Comparison of ENCODE assay signal across 10 cellular contexts in genomic region chr2:36964496-36965058, GRCh38. TPM values are rescaled to one million over a fixed set of nuclear protein-coding genes. Genes with fewer than 3 reads are reported as not detected.
DNase-seq lines count a peak whose midpoint lies in the region; ATAC-seq and TF ChIP-seq lines count a peak whose summit lies in the region.
"Had no signal": no experiment of that assay in that cellular context is flagged by ENCODE, and none has a peak within 500 bp of the region (broad histone marks: within the 10 kb centered on the region; RNA-seq: fewer than 3 reads in every experiment).

No MANE protein-coding gene starts in this region.

- peaks cover 39% of the 10 kb centered on the region for H4K20me1 ChIP-seq in smooth muscle cell (ENCODE audit: low read depth)

- no peak for DNase-seq in activated CD4-positive, alpha-beta T cell treated with anti-CD3 and anti-CD28 coated beads, Interleukin-2, amount 10 ng/mL, durations not matched to agents 24 days and 14 days
- no peak for DNase-seq in activated CD4-positive, alpha-beta T cell treated with anti-CD3 and anti-CD28 coated beads, Interleukin-2, amount 50 U/mL, for 48 hours
- peak; percentile 7 for DNase-seq in fibroblast of the aortic adventitia (ENCODE audit: low read depth)
- DNase-seq in smooth muscle cell (lab: John Stamatoyannopoulos, UW; ENCODE audit: unreplicated experiment) = no peak
- no peak for DNase-seq in NCI-H2107 treated with DMSO at 0.1 percent for 48 hours (lab: John Stamatoyannopoulos, UW; ENCODE audit: unreplicated experiment)
- DNase-seq: colonic mucosa, T-helper 9 cell had no signal

- no peaks in the 10 kb centered on the region for H3F3A ChIP-seq in smooth muscle cell (ENCODE audit: low read depth)

- intact Hi-C loops in activated CD4-positive, alpha-beta T cell treated with anti-CD3 and anti-CD28 coated beads, Interleukin-2, amount 10 ng/mL, durations not matched to agents 24 days and 14 days (cut with micrococcal nuclease) = loop anchor here (5.0 kb wide), 3 partner anchors 42 to 268 kb away; partner anchors contain the start of genes CEBPZ, EIF2AK2 and NDUFAF7

- H3K36me3 ChIP-seq in smooth muscle cell (ENCODE audit: low read depth) = no peaks in the 10 kb centered on the region
- H3K36me3 ChIP-seq: colonic mucosa had no signal

- TF ChIP-seq CTCF in VCaP (conservative IDR thresholded peaks at IDR 0.05) (no peak), fibroblast of the aortic adventitia (IDR thresholded peaks at IDR 0.05; ENCODE audit: insufficient read depth, low read length) (no peak), smooth muscle cell (IDR thresholded peaks at IDR 0.05; ENCODE audit: borderline replicate concordance, insufficient read depth, poor library complexity, severe bottlenecking) (no peak)

- H3K4me1 Mint-ChIP-seq in activated CD4-positive, alpha-beta T cell treated with anti-CD3 and anti-CD28 coated beads, Interleukin-2, amount 10 ng/mL, durations not matched to agents 24 days and 14 days = peaks cover 58% of the 10 kb centered on the region

- H3K9ac ChIP-seq in smooth muscle cell (ENCODE audit: low read depth) = no peak overlapping the region

- peaks cover 17% of the 10 kb centered on the region for H3K4me1 ChIP-seq in smooth muscle cell (ENCODE audit: low read depth)
- H3K4me1 ChIP-seq: colonic mucosa had no signal

- H3K9me3 Mint-ChIP-seq in activated CD4-positive, alpha-beta T cell treated with anti-CD3 and anti-CD28 coated beads, Interleukin-2, amount 10 ng/mL, durations not matched to agents 24 days and 14 days = no peaks in the 10 kb centered on the region

- H3K27me3 ChIP-seq in smooth muscle cell (ENCODE audit: low read depth) = no peaks in the 10 kb centered on the region
- H3K27me3 ChIP-seq: colonic mucosa had no signal

- peak overlapping the region; percentile 99 for H3K4me2 ChIP-seq in smooth muscle cell

- no peak overlapping the region for H2AFZ ChIP-seq in smooth muscle cell (ENCODE audit: low read depth)

- peak overlapping the region; percentile 90 for H3K4me3 ChIP-seq in fibroblast of the aortic adventitia (ENCODE audit: low read depth, low read length)
- H3K4me3 ChIP-seq in smooth muscle cell = peak overlapping the region; percentile 99

- H3K4me3 Mint-ChIP-seq in activated CD4-positive, alpha-beta T cell treated with anti-CD3 and anti-CD28 coated beads, Interleukin-2, amount 10 ng/mL, durations not matched to agents 24 days and 14 days = peak overlapping the region; percentile 95

- H3K79me2 ChIP-seq in smooth muscle cell (ENCODE audit: low read depth) = peaks cover 58% of the 10 kb centered on the region

- H3K27ac ChIP-seq in VCaP (peak overlapping the region; percentile 94), smooth muscle cell (ENCODE audit: low read depth) (peak overlapping the region; percentile 81)

- peak overlapping the region; percentile 22 for H3K27ac Mint-ChIP-seq in activated CD4-positive, alpha-beta T cell treated with anti-CD3 and anti-CD28 coated beads, Interleukin-2, amount 10 ng/mL, durations not matched to agents 24 days and 14 days

- ATAC-seq in GM21529 (IDR thresholded peaks at IDR 0.05; ENCODE audit: unreplicated experiment) (no peak), esophagus mucosa (no peak)

- H3K27me3 Mint-ChIP-seq in activated CD4-positive, alpha-beta T cell treated with anti-CD3 and anti-CD28 coated beads, Interleukin-2, amount 10 ng/mL, durations not matched to agents 24 days and 14 days = peaks cover 2% of the 10 kb centered on the region

- H3K36me3 Mint-ChIP-seq in activated CD4-positive, alpha-beta T cell treated with anti-CD3 and anti-CD28 coated beads, Interleukin-2, amount 10 ng/mL, durations not matched to agents 24 days and 14 days (ENCODE audit: low read depth) = peaks cover 9% of the 10 kb centered on the region

- H3K9me3 ChIP-seq in smooth muscle cell (replicated peaks; ENCODE audit: low read depth) = no peaks in the 10 kb centered on the region
- H3K9me3 ChIP-seq: colonic mucosa had no signal

- WGBS in smooth muscle cell (ENCODE audit: low lambda C conversion rate) = 68% methylated on average over 5 of the region's 5 CpGs

RNA-seq across cellular contexts. Expression of gene STRN, which starts 1.8 kb away (rescaled TPM):
- 27.0 and 28.0 TPM in 2 replicates for total RNA-seq in activated CD4-positive, alpha-beta T cell treated with anti-CD3 and anti-CD28 coated beads, Interleukin-2, amount 10 ng/mL, durations not matched to agents 24 days and 14 days
- total RNA-seq in fibroblast of the aortic adventitia (ENCODE audit: low replicate concordance) = 26.2 and 26.5 TPM in 2 replicates
- 17.4 and 19.6 TPM in 2 replicates for total RNA-seq in smooth muscle cell
- 4.6 and 8.1 TPM in 2 replicates for polyA plus RNA-seq in smooth muscle cell
- total RNA-seq in esophagus mucosa = 38.5 TPM
